37 cellular contexts compared by ENCODE assay signal in the genomic region with DNA sequence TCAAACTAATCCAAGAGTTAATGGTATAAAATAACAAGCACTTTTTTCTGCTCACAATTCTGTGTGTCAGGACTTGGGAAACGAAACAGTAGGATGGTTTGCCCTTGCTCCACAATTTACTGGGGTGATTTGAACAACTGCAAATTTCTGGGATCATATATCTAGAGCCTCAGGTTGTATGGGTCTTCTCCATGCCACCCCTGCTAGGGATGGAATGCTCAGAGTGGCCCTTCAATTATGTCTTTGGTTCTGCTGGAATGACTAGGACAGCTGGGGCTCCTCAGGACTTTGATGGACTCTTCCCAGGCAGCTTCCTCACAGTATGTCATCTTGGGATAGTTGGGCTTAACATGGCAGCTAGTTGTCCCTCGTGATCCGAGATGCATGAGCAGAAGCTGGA.
"Had no signal": no experiment of that assay in that cellular context is flagged by ENCODE, and none has a peak within 500 bp of the region (broad histone marks: within the 10 kb centered on the region; RNA-seq: fewer than 3 reads in every experiment).

No MANE protein-coding gene starts in this region.

- H3K4me3 ChIP-seq: adrenal gland, ascending aorta, body of pancreas, breast epithelium, cardiac muscle cell had no signal

- H3K4me1 ChIP-seq: adrenal gland, ascending aorta, body of pancreas, breast epithelium had no signal

- H3K36me3 Mint-ChIP-seq: activated naive CD4-positive, alpha-beta T cell treated with anti-CD3 and anti-CD28 coated beads, Interleukin-2, amount 10 ng/mL, durations not matched to agents 7 days and 5 days; activated naive CD4-positive, alpha-beta T cell treated with anti-CD3 and anti-CD28 coated beads, Interleukin-2, amount 50 U/mL, for 24 hours; activated naive CD4-positive, alpha-beta T cell treated with anti-CD3 and anti-CD28 coated beads, Interleukin-2, amount 50 U/mL, for 72 hours; activated naive CD8-positive, alpha-beta T cell; activated naive CD8-positive, alpha-beta T cell treated with anti-CD3 and anti-CD28 coated beads for 36 hours; activated naive CD8-positive, alpha-beta T cell treated with anti-CD3 and anti-CD28 coated beads, Interleukin-2, amount 10 ng/mL, durations not matched to agents 7 days and 5 days; brain had no signal

- H3K36me3 ChIP-seq: adrenal gland, ascending aorta, brain microvascular endothelial cell, breast epithelium, cardiac muscle cell had no signal

- DNase-seq: activated effector memory CD4-positive, alpha-beta T cell treated with anti-CD3 and anti-CD28 coated beads, Interleukin-2, amount 50 U/mL, for 16 hours; activated effector memory CD4-positive, alpha-beta T cell treated with Interleukin-2 at 50 U/mL for 16 hours; activated gamma-delta T cell; activated gamma-delta T cell treated with Interleukin-2 at 50 U/mL for 16 hours; activated naive CD4-positive, alpha-beta T cell; activated naive CD4-positive, alpha-beta T cell treated with anti-CD3 and anti-CD28 coated beads for 36 hours; activated naive CD4-positive, alpha-beta T cell treated with anti-CD3 and anti-CD28 coated beads, Interleukin-2, amount 10 ng/mL, durations not matched to agents 7 days and 5 days; activated naive CD4-positive, alpha-beta T cell treated with anti-CD3 and anti-CD28 coated beads, Interleukin-2, amount 50 U/mL, for 16 hours; activated naive CD4-positive, alpha-beta T cell treated with Interleukin-2 at 50 U/mL for 16 hours; activated naive CD8-positive, alpha-beta T cell treated with anti-CD3 and anti-CD28 coated beads for 36 hours; activated naive CD8-positive, alpha-beta T cell treated with anti-CD3 and anti-CD28 coated beads, Interleukin-2, amount 10 ng/mL, durations not matched to agents 7 days and 5 days; activated naive CD8-positive, alpha-beta T cell treated with anti-CD3 and anti-CD28 coated beads, Interleukin-2, amount 50 U/mL, for 24 hours; activated T-cell treated with anti-CD3 and anti-CD28 coated beads, Interleukin-2, amount 50 U/mL, for 1 hour; activated T-cell treated with anti-CD3 and anti-CD28 coated beads, Interleukin-2, amount 50 U/mL, for 24 hours; activated T-cell treated with anti-CD3 and anti-CD28 coated beads, Interleukin-2, amount 50 U/mL, for 4 hours; activated T-cell treated with anti-CD3 and anti-CD28 coated beads, Interleukin-2, amount 50 U/mL, for 48 hours; activated T-cell treated with anti-CD3 and anti-CD28 coated beads, Interleukin-2, amount 50 U/mL, for 72 hours; adrenal gland; amniotic stem cell; amygdala; anterior cingulate cortex; aorta; body of pancreas; brain microvascular endothelial cell; caudate nucleus; central memory CD4-positive, alpha-beta T cell; cerebellar nuclear complex had no signal

- H3K9me3 ChIP-seq: adrenal gland, ascending aorta, body of pancreas, breast epithelium had no signal

- H3K4me3 Mint-ChIP-seq: activated naive CD4-positive, alpha-beta T cell treated with anti-CD3 and anti-CD28 coated beads for 36 hours; activated naive CD4-positive, alpha-beta T cell treated with anti-CD3 and anti-CD28 coated beads, Interleukin-2, amount 10 ng/mL, durations not matched to agents 7 days and 5 days; activated naive CD4-positive, alpha-beta T cell treated with anti-CD3 and anti-CD28 coated beads, Interleukin-2, amount 50 U/mL, for 24 hours; activated naive CD8-positive, alpha-beta T cell; activated naive CD8-positive, alpha-beta T cell treated with anti-CD3 and anti-CD28 coated beads for 36 hours; activated naive CD8-positive, alpha-beta T cell treated with anti-CD3 and anti-CD28 coated beads, Interleukin-2, amount 10 ng/mL, durations not matched to agents 7 days and 5 days; activated naive CD8-positive, alpha-beta T cell treated with anti-CD3 and anti-CD28 coated beads, Interleukin-2, amount 50 U/mL, for 24 hours; activated T-cell treated with anti-CD3 and anti-CD28 coated beads, Interleukin-2, amount 50 U/mL, for 24 hours; activated T-cell treated with anti-CD3 and anti-CD28 coated beads, Interleukin-2, amount 50 U/mL, for 4 hours; activated T-cell treated with anti-CD3 and anti-CD28 coated beads, Interleukin-2, amount 50 U/mL, for 72 hours; activated T-helper 1 cell treated with anti-CD3 and anti-CD28 coated beads, Interleukin-12 subunit alpha, Interleukin-12 subunit beta, Interleukin-2, Interleukin-4 antibody, amounts not matched to agents 30 ng/mL and 10 ng/mL and 1 ng/mL, durations not matched to agents 14 hours and 24 hours and 36 hours; activated T-helper 17 cell treated with anti-CD3 and anti-CD28 coated beads, Interleukin-2, amount 50 U/mL, for 72 hours; brain; central memory CD8-positive, alpha-beta T cell had no signal

- H3K27ac ChIP-seq: adrenal gland, ascending aorta, body of pancreas, brain microvascular endothelial cell, breast epithelium, cardiac muscle cell had no signal

- H3K27me3 Mint-ChIP-seq: activated naive CD4-positive, alpha-beta T cell treated with anti-CD3 and anti-CD28 coated beads, Interleukin-2, amount 10 ng/mL, durations not matched to agents 7 days and 5 days; activated naive CD4-positive, alpha-beta T cell treated with anti-CD3 and anti-CD28 coated beads, Interleukin-2, amount 50 U/mL, for 24 hours; activated naive CD8-positive, alpha-beta T cell; activated naive CD8-positive, alpha-beta T cell treated with anti-CD3 and anti-CD28 coated beads for 36 hours; activated naive CD8-positive, alpha-beta T cell treated with anti-CD3 and anti-CD28 coated beads, Interleukin-2, amount 10 ng/mL, durations not matched to agents 7 days and 5 days; activated naive CD8-positive, alpha-beta T cell treated with anti-CD3 and anti-CD28 coated beads, Interleukin-2, amount 50 U/mL, for 24 hours; activated T-cell treated with anti-CD3 and anti-CD28 coated beads, Interleukin-2, amount 50 U/mL, for 24 hours; activated T-helper 17 cell treated with anti-CD3 and anti-CD28 coated beads, Interleukin-2, amount 50 U/mL, for 72 hours; central memory CD8-positive, alpha-beta T cell had no signal

- H3K27ac Mint-ChIP-seq: activated naive CD4-positive, alpha-beta T cell treated with anti-CD3 and anti-CD28 coated beads for 36 hours; activated naive CD4-positive, alpha-beta T cell treated with anti-CD3 and anti-CD28 coated beads, Interleukin-2, amount 10 ng/mL, durations not matched to agents 7 days and 5 days; activated naive CD4-positive, alpha-beta T cell treated with anti-CD3 and anti-CD28 coated beads, Interleukin-2, amount 50 U/mL, for 24 hours; activated naive CD4-positive, alpha-beta T cell treated with anti-CD3 and anti-CD28 coated beads, Interleukin-2, amount 50 U/mL, for 72 hours; activated naive CD8-positive, alpha-beta T cell; activated naive CD8-positive, alpha-beta T cell treated with anti-CD3 and anti-CD28 coated beads for 36 hours; activated naive CD8-positive, alpha-beta T cell treated with anti-CD3 and anti-CD28 coated beads, Interleukin-2, amount 10 ng/mL, durations not matched to agents 7 days and 5 days; activated naive CD8-positive, alpha-beta T cell treated with anti-CD3 and anti-CD28 coated beads, Interleukin-2, amount 50 U/mL, for 24 hours; activated T-cell treated with anti-CD3 and anti-CD28 coated beads, Interleukin-2, amount 50 U/mL, for 24 hours; activated T-cell treated with anti-CD3 and anti-CD28 coated beads, Interleukin-2, amount 50 U/mL, for 72 hours; activated T-helper 1 cell treated with anti-CD3 and anti-CD28 coated beads, Interleukin-12 subunit alpha, Interleukin-12 subunit beta, Interleukin-2, Interleukin-4 antibody, amounts not matched to agents 30 ng/mL and 10 ng/mL and 1 ng/mL, durations not matched to agents 14 hours and 24 hours and 36 hours; activated T-helper 17 cell treated with anti-CD3 and anti-CD28 coated beads, Interleukin-2, amount 50 U/mL, for 72 hours; brain had no signal

- H3K4me1 Mint-ChIP-seq: activated naive CD4-positive, alpha-beta T cell treated with anti-CD3 and anti-CD28 coated beads, Interleukin-2, amount 10 ng/mL, durations not matched to agents 7 days and 5 days; activated naive CD4-positive, alpha-beta T cell treated with anti-CD3 and anti-CD28 coated beads, Interleukin-2, amount 50 U/mL, for 24 hours; activated naive CD8-positive, alpha-beta T cell treated with anti-CD3 and anti-CD28 coated beads for 36 hours; activated naive CD8-positive, alpha-beta T cell treated with anti-CD3 and anti-CD28 coated beads, Interleukin-2, amount 10 ng/mL, durations not matched to agents 7 days and 5 days; activated naive CD8-positive, alpha-beta T cell treated with anti-CD3 and anti-CD28 coated beads, Interleukin-2, amount 50 U/mL, for 24 hours; activated T-helper 17 cell treated with anti-CD3 and anti-CD28 coated beads, Interleukin-2, amount 50 U/mL, for 72 hours; central memory CD8-positive, alpha-beta T cell had no signal

- H3K27me3 ChIP-seq: adrenal gland, ascending aorta, body of pancreas, brain microvascular endothelial cell, breast epithelium, cardiac muscle cell had no signal

- H3K9me3 Mint-ChIP-seq: activated naive CD8-positive, alpha-beta T cell treated with anti-CD3 and anti-CD28 coated beads, Interleukin-2, amount 10 ng/mL, durations not matched to agents 7 days and 5 days; activated T-helper 1 cell treated with anti-CD3 and anti-CD28 coated beads, Interleukin-12 subunit alpha, Interleukin-12 subunit beta, Interleukin-2, Interleukin-4 antibody, amounts not matched to agents 30 ng/mL and 10 ng/mL and 1 ng/mL, durations not matched to agents 14 hours and 24 hours and 36 hours had no signal
